Comparison of ENCODE assay signal across 13 cellular contexts in the genomic region with DNA sequence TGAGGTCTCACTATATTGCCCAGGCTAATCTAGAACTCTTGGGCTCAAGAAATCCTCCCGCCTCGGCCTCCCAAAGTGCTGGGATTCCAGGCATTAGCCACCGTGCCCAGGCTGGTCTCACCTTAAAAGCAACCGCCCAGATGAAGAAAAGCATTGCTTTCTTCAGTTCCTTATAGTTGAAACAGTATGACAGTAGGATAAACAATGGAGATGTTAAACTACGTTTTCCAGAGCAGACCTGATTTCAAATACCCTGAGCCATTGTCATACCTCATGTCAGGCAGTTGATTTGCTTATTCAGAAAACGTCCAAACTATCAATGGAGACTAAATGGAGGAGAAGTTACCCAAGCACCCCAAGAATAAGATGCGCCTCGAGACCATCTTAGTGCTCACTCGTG. TPM values are rescaled to one million over a fixed set of nuclear protein-coding genes. Genes with fewer than 3 reads are reported as not detected.
DNase-seq lines count a peak whose midpoint lies in the region; ATAC-seq, FAIRE-seq and TF ChIP-seq lines count a peak whose summit lies in the region.
"Had no signal": no experiment of that assay in that cellular context is flagged by ENCODE, and none has a peak within 500 bp of the region (broad histone marks: within the 10 kb centered on the region; RNA-seq: fewer than 3 reads in every experiment).

No MANE protein-coding gene starts in this region.

- peaks cover 8 to 20% of the 10 kb centered on the region in 2 donors for H3K4me1 ChIP-seq in naive thymus-derived CD4-positive, alpha-beta T cell (ENCODE audit: control insufficient read depth in 2 of 2, insufficient read depth in 2 of 2, low read length in 2 of 2)

- peak overlapping the region; percentile 84; the same call in 1 of the 2 replicates for H3K4me3 ChIP-seq in GM08714 (ENCODE audit: low read length)
- H3K4me3 ChIP-seq in naive thymus-derived CD4-positive, alpha-beta T cell (ENCODE audit: low read length): no peak overlapping the region
- H3K4me3 ChIP-seq: lung had no signal

- POLR2A ChIA-PET in naive thymus-derived CD4-positive, alpha-beta T cell (lab: Charles Lee): no interaction called here

- H3K36me3 Mint-ChIP-seq in naive thymus-derived CD4-positive, alpha-beta T cell: no peaks in the 10 kb centered on the region

- H3K27ac Mint-ChIP-seq in naive thymus-derived CD4-positive, alpha-beta T cell: peak overlapping the region in 6 of 9 donors; percentile 16 to 98 (median 74)

- H3K9me3 ChIP-seq in KOPT-K1 (ENCODE audit: insufficient read depth, low read length, poor library complexity, severe bottlenecking): no peaks in the 10 kb centered on the region
- H3K9me3 ChIP-seq in naive thymus-derived CD4-positive, alpha-beta T cell (ENCODE audit: control insufficient read depth in 2 of 3, low read length in 3 of 3): no peaks in the 10 kb centered on the region

- peak overlapping the region; percentile 84 for H3K27ac ChIP-seq in KOPT-K1 (ENCODE audit: low read depth, low read length, poor library complexity, severe bottlenecking)
- peak overlapping the region; percentile 81 for H3K27ac ChIP-seq in naive thymus-derived CD4-positive, alpha-beta T cell (ENCODE audit: low read depth, low read length)

- DNase-seq in naive thymus-derived CD4-positive, alpha-beta T cell: no peak
- no peak for DNase-seq in cortex of kidney (lab: John Stamatoyannopoulos, UW)
- DNase-seq in D721Med (ENCODE audit: insufficient read length, low spot score): no peak
- no peak for DNase-seq in T1000 (lab: John Stamatoyannopoulos, UW)
- DNase-seq in stimulated activated CD4-positive, alpha-beta T cell treated with anti-CD3 and anti-CD28 coated beads, Interleukin-4, amount 100 ng/mL, for 4 hours: no peak
- DNase-seq: activated effector memory CD4-positive, alpha-beta T cell treated with Interleukin-2 at 50 U/mL for 16 hours; cerebellar nuclear complex; NCI-H510A; Right ventricle myocardium superior had no signal

- H3K36me3 ChIP-seq in KOPT-K1 (ENCODE audit: insufficient read depth, low read length): no peaks in the 10 kb centered on the region
- H3K36me3 ChIP-seq in naive thymus-derived CD4-positive, alpha-beta T cell (ENCODE audit: control insufficient read depth in 2 of 3, insufficient read depth in 3 of 3, low read length in 3 of 3): no peaks in the 10 kb centered on the region

- intact Hi-C loops in naive thymus-derived CD4-positive, alpha-beta T cell (cut with micrococcal nuclease): loop anchor here (1.0 kb wide), 3 partner anchors 10 to 95 kb away; no protein-coding TSS in a partner anchor

- peak; percentile 4 for ATAC-seq in GM19395 (IDR thresholded peaks at IDR 0.05; ENCODE audit: unreplicated experiment)
- no peak for ATAC-seq in naive thymus-derived CD4-positive, alpha-beta T cell

- peak overlapping the region; percentile 42 to 98 (median 88) for H3K4me3 Mint-ChIP-seq in naive thymus-derived CD4-positive, alpha-beta T cell

- peaks cover 0 to 2% (median 0%) of the 10 kb centered on the region in 5 donors for H3K27me3 Mint-ChIP-seq in naive thymus-derived CD4-positive, alpha-beta T cell

- CTCF ChIA-PET in naive thymus-derived CD4-positive, alpha-beta T cell (lab: Charles Lee): interaction anchor here (1.7 kb wide), 1 partner anchor 95 kb away, joined by 5 read pairs; a partner anchor contains a TSS

- no peak for TF ChIP-seq CTCF in D721Med (IDR thresholded peaks at IDR 0.05; ENCODE audit: insufficient read depth, missing control alignments)

- peaks cover 20 to 63% (median 53%) of the 10 kb centered on the region in 7 donors for H3K4me1 Mint-ChIP-seq in naive thymus-derived CD4-positive, alpha-beta T cell

- no peaks in the 10 kb centered on the region for H3K27me3 ChIP-seq in naive thymus-derived CD4-positive, alpha-beta T cell (ENCODE audit: control insufficient read depth in 2 of 2, insufficient read depth in 2 of 2, low read length in 2 of 2)

- no peaks in the 10 kb centered on the region for H3K9me3 Mint-ChIP-seq in naive thymus-derived CD4-positive, alpha-beta T cell

- no peak for FAIRE-seq in D721Med (lab: Jason Lieb, UNC)

RNA-seq across cellular contexts. Expression of a gene that starts 26.3 kb away (rescaled TPM):
- 100 to 1,000 TPM in 2 of 5 experiments, 10 to 100 TPM in 3; 45.8 to 111 (median 97.7) TPM for total RNA-seq in naive thymus-derived CD4-positive, alpha-beta T cell
- polyA plus RNA-seq in naive thymus-derived CD4-positive, alpha-beta T cell: 10 to 100 TPM; 45.7 to 59.9 TPM
